22 cellular contexts compared by ENCODE assay signal in the genomic region with DNA sequence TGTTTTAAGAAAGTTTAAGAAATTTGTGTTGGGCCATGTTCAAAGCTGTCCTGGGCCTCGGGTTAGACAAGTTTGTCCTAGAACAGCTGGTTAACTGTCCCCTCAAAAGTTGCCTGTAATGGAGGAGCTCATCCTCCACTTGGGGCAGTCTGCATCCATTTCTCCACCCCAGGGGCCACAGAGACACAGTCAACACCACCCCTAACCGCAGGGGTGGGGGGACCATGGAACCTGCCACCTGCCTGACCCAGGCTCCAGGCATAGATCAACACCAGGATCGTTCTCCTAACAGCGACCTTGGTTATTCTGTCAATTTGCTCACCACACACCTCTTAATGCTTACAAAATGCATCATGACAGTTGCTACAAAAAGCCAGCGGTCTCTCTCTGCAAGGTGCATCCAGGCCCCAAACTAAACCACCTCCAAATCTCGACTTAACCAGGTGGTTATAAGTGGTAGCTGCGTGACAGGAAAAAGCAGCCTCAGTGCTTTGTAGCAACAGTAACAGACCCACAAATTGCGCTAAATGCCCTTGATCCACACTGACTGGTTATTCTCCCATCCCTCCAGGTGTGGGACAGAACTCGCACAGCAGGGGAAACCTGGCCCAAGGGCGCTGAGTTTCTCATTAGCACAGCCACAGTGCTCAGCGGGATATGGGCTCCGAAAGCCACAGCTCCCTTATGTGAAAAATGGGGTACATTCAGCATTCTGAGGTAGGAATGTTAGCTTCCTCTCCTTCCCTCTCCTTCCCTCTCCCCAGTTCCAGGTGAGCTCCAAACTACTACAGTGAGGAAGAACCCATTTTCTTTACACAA. TPM values are rescaled to one million over a fixed set of nuclear protein-coding genes. Genes with fewer than 3 reads are reported as not detected.
DNase-seq lines count a peak whose midpoint lies in the region; ATAC-seq, FAIRE-seq and TF ChIP-seq lines count a peak whose summit lies in the region.
"Had no signal": no experiment of that assay in that cellular context is flagged by ENCODE, and none has a peak within 500 bp of the region (broad histone marks: within the 10 kb centered on the region; RNA-seq: fewer than 3 reads in every experiment).

No MANE protein-coding gene starts in this region.

- H3K36me3 ChIP-seq in HepG2 (replicated peaks in 1 of 2; ENCODE audit: control insufficient read depth in 1 of 2, insufficient read depth in 2 of 2, low read length in 2 of 2) (peaks cover 44 to 64% of the 10 kb centered on the region in 2 experiments), right lobe of liver (peaks cover 0 to 65% (median 39%) of the 10 kb centered on the region in 4 donors), kidney (ENCODE audit: control insufficient read depth in 1 of 2, insufficient read depth in 2 of 2, low read length in 2 of 2) (peaks cover 32 to 36% of the 10 kb centered on the region in 2 donors)
- H3K36me3 ChIP-seq: breast epithelium had no signal

- H3K9me3 ChIP-seq in HepG2 (ENCODE audit: low read length) (no peaks in the 10 kb centered on the region), right lobe of liver (no peaks in the 10 kb centered on the region), kidney (ENCODE audit: control insufficient read depth in 1 of 2, low read length in 2 of 2) (no peaks in the 10 kb centered on the region)
- H3K9me3 ChIP-seq: BLaER1 treated with 17β-estradiol and CSF1 and Interleukin-3, amounts not matched to agents 10 nM and 100 nM; breast epithelium; vagina had no signal

- TF ChIP-seq POLR2A in HepG2 (IDR thresholded peaks at IDR 0.05; ENCODE audit: insufficient read depth in 1 of 2, low read depth in 2 of 2, low read length in 2 of 2), result peak in 1 of 2 experiments; percentile 18; a peak in 1 of 4 replicates
- no peak for TF ChIP-seq POLR2A in right lobe of liver (IDR thresholded peaks at IDR 0.05)

- no peak overlapping the region for H2AFZ ChIP-seq in HepG2 (ENCODE audit: low read length)

- H3K27me3 Mint-ChIP-seq in CD14-positive monocyte (ENCODE audit: low read depth in 3 of 3), result no peaks in the 10 kb centered on the region
- H3K27me3 Mint-ChIP-seq: activated CD4-positive, alpha-beta T cell treated with anti-CD3 and anti-CD28 coated beads, Interleukin-2, amount 10 ng/mL, durations not matched to agents 24 days and 14 days; naive thymus-derived CD4-positive, alpha-beta T cell had no signal

- H3K27me3 ChIP-seq in HepG2 (ENCODE audit: control insufficient read depth in 1 of 2, insufficient read depth in 2 of 2, low read length in 2 of 2), result no peaks in the 10 kb centered on the region; a peak in 1 of 5 replicates
- H3K27me3 ChIP-seq in right lobe of liver, result no peaks in the 10 kb centered on the region
- H3K27me3 ChIP-seq: breast epithelium, vagina had no signal

- ATAC-seq in HepG2, result peak; percentile 39
- ATAC-seq in right lobe of liver, result no peak
- no peak for ATAC-seq in stimulated activated effector memory CD8-positive, alpha-beta T cell treated with anti-CD3 and anti-CD28 coated beads, Interleukin-12 subunit alpha, Interleukin-12 subunit beta, amount 100 ng/mL, for 72 hours
- ATAC-seq: naive thymus-derived CD4-positive, alpha-beta T cell had no signal

- POLR2A ChIA-PET in HepG2 (lab: Yijun Ruan, JAX), result interaction anchor here (0.9 to 1.0 kb wide), 3 partner anchors 10 to 48 kb away, joined by 3 to 7 read pairs (median 3); partner anchors contain the start of genes HDLBP and SEPTIN2

- H3K27ac Mint-ChIP-seq in stimulated activated effector memory CD8-positive, alpha-beta T cell treated with anti-CD3 and anti-CD28 coated beads, Interleukin-12 subunit alpha, Interleukin-12 subunit beta, amount 100 ng/mL, for 72 hours, result peak overlapping the region; percentile 82
- H3K27ac Mint-ChIP-seq in CD14-positive monocyte, result peak overlapping the region in 2 of 7 donors; percentile 50 to 76

- H3K4me1 ChIP-seq in HepG2 (ENCODE audit: insufficient read depth, low read length) (peaks cover 51% of the 10 kb centered on the region), right lobe of liver (peaks cover 0 to 35% (median 15%) of the 10 kb centered on the region in 4 donors), kidney (ENCODE audit: control insufficient read depth in 1 of 2, insufficient read depth in 1 of 2, low read depth in 1 of 2, low read length in 2 of 2) (peaks cover 15 to 24% of the 10 kb centered on the region in 2 donors)

- TF ChIP-seq CTCF in HepG2 (CRISPR knock-in tag; IDR thresholded peaks at IDR 0.05) (peak; percentile 63), right lobe of liver (IDR thresholded peaks at IDR 0.05) (no peak), choroid plexus epithelial cell (conservative IDR thresholded peaks at IDR 0.05; ENCODE audit: low read depth, low read length) (peak; percentile 16), kidney (IDR thresholded peaks at IDR 0.05; ENCODE audit: borderline replicate concordance, extremely low read depth, insufficient read depth) (no peak), CD14-positive monocyte (IDR thresholded peaks at IDR 0.05) (no peak)

- intact Hi-C loops in HepG2 (cut with micrococcal nuclease; ENCODE audit: unreplicated experiment) (no loop called here), right lobe of liver (cut with DNase I) (no loop called here), kidney (cut with DNase I) (no loop called here), CD14-positive monocyte (cut with micrococcal nuclease) (no loop called here)

- no peak overlapping the region for H3K9ac ChIP-seq in HepG2 (ENCODE audit: insufficient read depth, low read depth, low read length)
- H3K9ac ChIP-seq in kidney (ENCODE audit: low read length in 2 of 2), result no peak overlapping the region

- CTCF ChIA-PET in HepG2 (lab: Yijun Ruan, JAX; ENCODE audit: low intra/inter-chr PET ratio, low total read pairs), result no interaction called here

- H3K4me2 ChIP-seq in HepG2 (ENCODE audit: low read depth, low read length), result 0 out of 2 replicates have a peak overlapping the region, but pooled peaks have one; percentile 2
- H3K4me2 ChIP-seq: BLaER1 treated with 17β-estradiol and CSF1 and Interleukin-3, amounts not matched to agents 10 nM and 100 nM had no signal

- in situ Hi-C loops in HepG2 (cut with HindIII; ENCODE audit: extremely low pct_ligation_motif_present, low pct_unique_long_range_greater_than_20kb), result loop anchor here (5.0 kb wide), 1 partner anchor 50 kb away; the partner anchor contains the start of genes HDLBP and SEPTIN2

- no peaks in the 10 kb centered on the region for H3K9me3 Mint-ChIP-seq in stimulated activated effector memory CD8-positive, alpha-beta T cell treated with anti-CD3 and anti-CD28 coated beads, Interleukin-12 subunit alpha, Interleukin-12 subunit beta, amount 100 ng/mL, for 72 hours
- peaks cover 0 to 2% (median 0%) of the 10 kb centered on the region in 7 donors for H3K9me3 Mint-ChIP-seq in CD14-positive monocyte
- H3K9me3 Mint-ChIP-seq: activated CD4-positive, alpha-beta T cell treated with anti-CD3 and anti-CD28 coated beads, Interleukin-2, amount 10 ng/mL, durations not matched to agents 24 days and 14 days; naive thymus-derived CD4-positive, alpha-beta T cell; T-helper 1 cell treated with Interleukin-12 subunit alpha and Interleukin-12 subunit beta and Interleukin-4 antibody, amounts not matched to agents 30 μg/mL and 1 μg/mL, for 36 hours had no signal

- peaks cover 48% of the 10 kb centered on the region for H3K4me1 Mint-ChIP-seq in stimulated activated effector memory CD8-positive, alpha-beta T cell treated with anti-CD3 and anti-CD28 coated beads, Interleukin-12 subunit alpha, Interleukin-12 subunit beta, amount 100 ng/mL, for 72 hours
- peaks cover 24% of the 10 kb centered on the region for H3K4me1 Mint-ChIP-seq in CD14-positive monocyte

- TF ChIP-seq RAD21 in HepG2 (CRISPR knock-in tag; IDR thresholded peaks at IDR 0.05), result no peak

- peaks cover 80% of the 10 kb centered on the region for H4K20me1 ChIP-seq in HepG2 (ENCODE audit: insufficient read depth, low read length)

- peaks cover 75% of the 10 kb centered on the region for H3K36me3 Mint-ChIP-seq in stimulated activated effector memory CD8-positive, alpha-beta T cell treated with anti-CD3 and anti-CD28 coated beads, Interleukin-12 subunit alpha, Interleukin-12 subunit beta, amount 100 ng/mL, for 72 hours
- peaks cover 50 to 70% of the 10 kb centered on the region in 2 donors for H3K36me3 Mint-ChIP-seq in CD14-positive monocyte

- BruUV-seq in HepG2 (replicated peaks; lab: Mats Ljungman, UMichigan), result no TSS peak

- FAIRE-seq in HepG2 (lab: Jason Lieb, UNC) (peak; percentile 28), kidney (lab: Jason Lieb, UNC) (no peak)
- FAIRE-seq: endometrium had no signal

- H3K4me3 ChIP-seq in HepG2 (replicated peaks in 1 of 3; ENCODE audit: insufficient read depth in 1 of 3, low read depth in 2 of 3, low read length in 3 of 3) (no peak overlapping the region), right lobe of liver (no peak overlapping the region), choroid plexus epithelial cell (ENCODE audit: low read depth, low read length) (no peak overlapping the region), kidney (ENCODE audit: low read length in 2 of 2) (no peak overlapping the region)
- no peak overlapping the region for H3K4me3 ChIP-seq in Jurkat, Clone E6-1 (ENCODE audit: low read length)
- H3K4me3 ChIP-seq: BLaER1 treated with 17β-estradiol and CSF1 and Interleukin-3, amounts not matched to agents 10 nM and 100 nM; breast epithelium; vagina had no signal

- DNase-seq in HepG2 (ENCODE audit: low spot score), result peak; percentile 43
- DNase-seq in right lobe of liver, result no peak
- DNase-seq in Jurkat, Clone E6-1 (ENCODE audit: low read depth, low spot score), result peak; percentile 84
- DNase-seq in choroid plexus epithelial cell (ENCODE audit: low read depth), result no peak
- DNase-seq in stimulated activated effector memory CD8-positive, alpha-beta T cell treated with anti-CD3 and anti-CD28 coated beads, Interleukin-12 subunit alpha, Interleukin-12 subunit beta, amount 100 ng/mL, for 72 hours (ENCODE audit: low spot score in 2 of 2), result no peak
- no peak for DNase-seq in stimulated activated CD8-positive, alpha-beta memory T cell treated with anti-CD3 and anti-CD28 coated beads, Interleukin-4, amount 100 ng/mL, for 48 hours
- DNase-seq in kidney, result no peak
- DNase-seq in CD14-positive monocyte (ENCODE audit: low spot score), result no peak
- DNase-seq: ACHN; activated CD4-positive, alpha-beta T cell treated with anti-CD3 and anti-CD28 coated beads, Interleukin-2, amount 10 ng/mL, durations not matched to agents 24 days and 14 days; activated gamma-delta T cell; cortex of kidney; glutamatergic neuron; naive thymus-derived CD4-positive, alpha-beta T cell; NCI-H2081 treated with DMSO at 0.1 percent for 48 hours; NCI-H524 treated with DMSO at 0.1 percent for 48 hours; posterior cingulate gyrus had no signal

- TF ChIP-seq EP300 in HepG2 (IDR thresholded peaks at IDR 0.05; ENCODE audit: low read depth in 2 of 2, low read length in 2 of 2) (no peak), HepG2 (CRISPR knock-in tag; IDR thresholded peaks at IDR 0.05; ENCODE audit: borderline replicate concordance) (no peak)

- 70% methylated on average over 11 of the region's 12 CpGs for WGBS in HepG2 (ENCODE audit: low lambda C conversion rate)
- 69% methylated on average over 6 of the region's 12 CpGs for WGBS in right lobe of liver (ENCODE audit: insufficient coverage, low coverage, low lambda C conversion rate, missing lambda C conversion rate)

- H3K79me2 ChIP-seq in HepG2 (ENCODE audit: insufficient read depth, low read length), result peaks cover 89% of the 10 kb centered on the region

- H3K4me3 Mint-ChIP-seq in stimulated activated effector memory CD8-positive, alpha-beta T cell treated with anti-CD3 and anti-CD28 coated beads, Interleukin-12 subunit alpha, Interleukin-12 subunit beta, amount 100 ng/mL, for 72 hours, result no peak overlapping the region
- H3K4me3 Mint-ChIP-seq in CD14-positive monocyte, result no peak overlapping the region
- H3K4me3 Mint-ChIP-seq: naive thymus-derived CD4-positive, alpha-beta T cell; T-helper 1 cell treated with Interleukin-12 subunit alpha and Interleukin-12 subunit beta and Interleukin-4 antibody, amounts not matched to agents 30 μg/mL and 1 μg/mL, for 36 hours had no signal

- H3K27ac ChIP-seq in HepG2 (ENCODE audit: extremely low read length, insufficient read depth, low read length), result peak overlapping the region; percentile 4
- H3K27ac ChIP-seq in right lobe of liver, result no peak overlapping the region
- H3K27ac ChIP-seq in kidney (ENCODE audit: low read depth in 2 of 2, low read length in 2 of 2), result no peak overlapping the region
- H3K27ac ChIP-seq: BLaER1 treated with 17β-estradiol and CSF1 and Interleukin-3, amounts not matched to agents 10 nM and 100 nM; breast epithelium; vagina had no signal

RNA-seq across cellular contexts. Expression of gene HDLBP, which starts 48.0 kb away (rescaled TPM):
- total RNA-seq in HepG2 (2016; rRNA removed; fragmentation: Illumina TruSeq; extraction: Trizol) (707 and 912 TPM in 2 replicates), right lobe of liver (100 to 1,000 TPM; 341 to 557 (median 479) TPM), kidney (356 TPM)
- 195 and 216 TPM in 2 replicates for total RNA-seq in HepG2 (2016; cell fraction: cytosol; rRNA removed; fragmentation: Illumina TruSeq; extraction: Trizol; ENCODE audit: low read depth)
- 687 and 831 TPM in 2 replicates for total RNA-seq in HepG2 (2016; cell fraction: insoluble cytoplasmic fraction; rRNA removed; fragmentation: Illumina TruSeq; extraction: Trizol)
- total RNA-seq in HepG2 (2016; cell fraction: membrane; rRNA removed; fragmentation: Illumina TruSeq; extraction: Trizol), result 620 and 676 TPM in 2 replicates
- total RNA-seq in HepG2 (2016; cell fraction: nucleus; rRNA removed; fragmentation: Illumina TruSeq; extraction: Trizol), result 437 and 494 TPM in 2 replicates
- polyA plus RNA-seq in HepG2 (2011; rRNA removed) (434 and 464 TPM in 2 replicates), kidney (ENCODE audit: insufficient read depth, low read depth, low replicate concordance) (256 TPM), CD14-positive monocyte (10 to 100 TPM; 50.4 to 69.9 TPM)
- 419 and 448 TPM in 2 replicates for polyA plus RNA-seq in HepG2 (2011; cell fraction: cytosol; rRNA removed)
- 618 and 764 TPM in 2 replicates for polyA plus RNA-seq in HepG2 (2011; cell fraction: nucleus; rRNA removed)
- polyA plus RNA-seq in HepG2 (2012), result 461 and 517 TPM in 2 replicates
- 179 and 188 TPM in 2 replicates for polyA plus RNA-seq in HepG2 (2016; cell fraction: cytosol; fragmentation: Illumina TruSeq; extraction: Trizol; ENCODE audit: low read depth)
- polyA plus RNA-seq in HepG2 (2016; cell fraction: insoluble cytoplasmic fraction; fragmentation: Illumina TruSeq; extraction: Trizol; ENCODE audit: low read depth), result 695 and 895 TPM in 2 replicates
- 483 and 563 TPM in 2 replicates for polyA plus RNA-seq in HepG2 (2016; cell fraction: membrane; fragmentation: Illumina TruSeq; extraction: Trizol; ENCODE audit: low read depth)
- 674 and 742 TPM in 2 replicates for polyA plus RNA-seq in HepG2 (2016; cell fraction: nucleus; fragmentation: Illumina TruSeq; extraction: Trizol; ENCODE audit: insufficient read depth, low read depth)
- polyA minus RNA-seq in HepG2 (2011; rRNA and poly(A)+ RNA removed; ENCODE audit: low replicate concordance), result 303 and 643 TPM in 2 replicates
- 590 and 596 TPM in 2 replicates for polyA minus RNA-seq in HepG2 (2011; cell fraction: cytosol; rRNA and poly(A)+ RNA removed)
- 603 and 678 TPM in 2 replicates for polyA minus RNA-seq in HepG2 (2011; cell fraction: nucleus; rRNA and poly(A)+ RNA removed)
- 211 TPM for polyA plus RNA-seq in Jurkat, Clone E6-1 (2012; ENCODE audit: insufficient read depth, insufficient read length)

RNA-seq across cellular contexts. Expression of gene SEPTIN2, which starts 48.3 kb away (rescaled TPM):
- total RNA-seq in HepG2 (2016; rRNA removed; fragmentation: Illumina TruSeq; extraction: Trizol) (493 and 750 TPM in 2 replicates), right lobe of liver (10 to 100 TPM; 66.6 to 97.9 (median 86.2) TPM), kidney (435 TPM)
- 68.0 and 78.0 TPM in 2 replicates for total RNA-seq in HepG2 (2016; cell fraction: cytosol; rRNA removed; fragmentation: Illumina TruSeq; extraction: Trizol; ENCODE audit: low read depth)
- 485 and 732 TPM in 2 replicates for total RNA-seq in HepG2 (2016; cell fraction: insoluble cytoplasmic fraction; rRNA removed; fragmentation: Illumina TruSeq; extraction: Trizol)
- total RNA-seq in HepG2 (2016; cell fraction: membrane; rRNA removed; fragmentation: Illumina TruSeq; extraction: Trizol), result 155 and 168 TPM in 2 replicates
- total RNA-seq in HepG2 (2016; cell fraction: nucleus; rRNA removed; fragmentation: Illumina TruSeq; extraction: Trizol), result 303 and 351 TPM in 2 replicates
- polyA plus RNA-seq in HepG2 (2011; rRNA removed) (579 and 733 TPM in 2 replicates), kidney (ENCODE audit: insufficient read depth, low read depth, low replicate concordance) (187 TPM), CD14-positive monocyte (100 to 1,000 TPM; 195 to 207 TPM)
- 208 and 366 TPM in 2 replicates for polyA plus RNA-seq in HepG2 (2011; cell fraction: cytosol; rRNA removed)
- 383 and 475 TPM in 2 replicates for polyA plus RNA-seq in HepG2 (2011; cell fraction: nucleus; rRNA removed)
- 320 and 513 TPM in 2 replicates for polyA plus RNA-seq in HepG2 (2012)
- polyA plus RNA-seq in HepG2 (2016; cell fraction: cytosol; fragmentation: Illumina TruSeq; extraction: Trizol; ENCODE audit: low read depth), result 35.1 and 36.8 TPM in 2 replicates
- 746 and 761 TPM in 2 replicates for polyA plus RNA-seq in HepG2 (2016; cell fraction: insoluble cytoplasmic fraction; fragmentation: Illumina TruSeq; extraction: Trizol; ENCODE audit: low read depth)
- 102 and 104 TPM in 2 replicates for polyA plus RNA-seq in HepG2 (2016; cell fraction: membrane; fragmentation: Illumina TruSeq; extraction: Trizol; ENCODE audit: low read depth)
- polyA plus RNA-seq in HepG2 (2016; cell fraction: nucleus; fragmentation: Illumina TruSeq; extraction: Trizol; ENCODE audit: insufficient read depth, low read depth), result 515 and 562 TPM in 2 replicates
- polyA minus RNA-seq in HepG2 (2011; rRNA and poly(A)+ RNA removed; ENCODE audit: low replicate concordance), result 234 and 609 TPM in 2 replicates
- polyA minus RNA-seq in HepG2 (2011; cell fraction: cytosol; rRNA and poly(A)+ RNA removed), result 218 and 237 TPM in 2 replicates
- 446 and 458 TPM in 2 replicates for polyA minus RNA-seq in HepG2 (2011; cell fraction: nucleus; rRNA and poly(A)+ RNA removed)
- 136 TPM for polyA plus RNA-seq in Jurkat, Clone E6-1 (2012; ENCODE audit: insufficient read depth, insufficient read length)

Comparison
In these comparisons a context has a peak if more than half of its experiments do, and no peak if none do; other contexts are left out.
1. DNase-seq: peak in HepG2 (single experiment) and Jurkat, Clone E6-1 (single experiment); none in right lobe of liver (0 of 3), choroid plexus epithelial cell (single experiment), stimulated activated effector memory CD8-positive, alpha-beta T cell treated with anti-CD3 and anti-CD28 coated beads, Interleukin-12 subunit alpha, Interleukin-12 subunit beta, amount 100 ng/mL, for 72 hours (0 of 2), stimulated activated CD8-positive, alpha-beta memory T cell treated with anti-CD3 and anti-CD28 coated beads, Interleukin-4, amount 100 ng/mL, for 48 hours (single experiment), kidney (single experiment) and CD14-positive monocyte (single experiment).
2. CTCF ChIP-seq: peak in HepG2 (single experiment) and choroid plexus epithelial cell (single experiment); none in right lobe of liver (0 of 4), kidney (single experiment) and CD14-positive monocyte (single experiment).